8 cellular contexts compared by ENCODE assay signal in genomic region chr9:128504485-128505413, GRCh38. TPM values are rescaled to one million over a fixed set of nuclear protein-coding genes. Genes with fewer than 3 reads are reported as not detected.
A peak's percentile ranks its signal among the peaks of the same experiment; 100 is the strongest.
DNase-seq lines count a peak whose midpoint lies in the region; ATAC-seq, FAIRE-seq and TF ChIP-seq lines count a peak whose summit lies in the region.

Gene GLE1 (plus strand): TSS chr9:128504719. CDS start chr9:128504806, 87 bp downstream.

- peak; percentile 98 for FAIRE-seq in GM12891 (lab: Jason Lieb, UNC)

- peak within 1 kb of the TSS; percentile 79 to 93 (median 89) for H3K27ac ChIP-seq in transverse colon

- TF ChIP-seq EP300 in transverse colon (IDR thresholded peaks at IDR 0.05; ENCODE audit: low read depth) = no peak

- H3K9me3 ChIP-seq in adipocyte (ENCODE audit: control insufficient read depth, low read length) (no peaks in the 10 kb centered on the region), transverse colon (no peaks in the 10 kb centered on the region)

- 0% methylated on average over 3 to 58 of the region's 64 CpGs for WGBS in transverse colon (ENCODE audit: low coverage in 1 of 2), 2 donors

- H3K4me1 ChIP-seq in adipocyte (ENCODE audit: control insufficient read depth, insufficient read depth, low read length) (peaks cover 25% of the 10 kb centered on the region), transverse colon (peaks cover 14 to 22% (median 20%) of the 10 kb centered on the region in 4 donors)

- in situ Hi-C loops in transverse colon (cut with MboI; ENCODE audit: low pct_ligation_motif_present in 1 of 4, low pct_unique_long_range_greater_than_20kb in 1 of 4, low sequenced_read_pairs in 3 of 4) = no loop called here

- TF ChIP-seq POLR2A in GM12891 (IDR thresholded peaks at IDR 0.05; ENCODE audit: low read depth, low read length) (peak; percentile 80), transverse colon (IDR thresholded peaks at IDR 0.05) (peak; percentile 85)

- no peak for TF ChIP-seq CTCF in transverse colon (IDR thresholded peaks at IDR 0.05)

- peaks cover 17% of the 10 kb centered on the region for H3K36me3 ChIP-seq in adipocyte (ENCODE audit: control insufficient read depth, insufficient read depth, low read length, severe bottlenecking)
- peaks cover 0 to 4% (median 1%) of the 10 kb centered on the region in 4 donors for H3K36me3 ChIP-seq in transverse colon

- DNase-seq in GM12891 (ENCODE audit: insufficient read length, low spot score) = peak; percentile 96
- DNase-seq in NCI-H1436 treated with DMSO at 0.1 percent for 48 hours (lab: John Stamatoyannopoulos, UW) = peak; percentile 38
- DNase-seq in T follicular helper cell (ENCODE audit: low read depth) = peak; percentile 96
- DNase-seq in adipocyte (ENCODE audit: low read depth) = peak; percentile 97
- peak; percentile 97 for DNase-seq in cardiac septum (ENCODE audit: low spot score)
- DNase-seq in pons (ENCODE audit: low spot score) = peak; percentile 90
- peak; percentile 97 for DNase-seq in transverse colon

- intact Hi-C loops in cardiac septum (cut with DNase I) = loop anchor here (2.0 to 5.0 kb wide), 2 partner anchors 43 to 48 kb away; partner anchors contain the start of gene ODF2
- intact Hi-C loops in transverse colon (cut with DNase I; ENCODE audit: low total_unique reads) = loop anchor here (5.0 kb wide), 1 partner anchor 43 kb away; no protein-coding TSS in a partner anchor

- H3K9ac ChIP-seq in adipocyte (ENCODE audit: low read length) = peak within 1 kb of the TSS; percentile 98

- H3K27me3 ChIP-seq in adipocyte (replicated peaks; ENCODE audit: control insufficient read depth, insufficient read depth, low read length) = no peaks in the 10 kb centered on the region
- no peaks in the 10 kb centered on the region for H3K27me3 ChIP-seq in transverse colon

- H3K4me3 ChIP-seq in adipocyte (ENCODE audit: low read length) = peak within 1 kb of the TSS; percentile 100
- H3K4me3 ChIP-seq in transverse colon = peak within 1 kb of the TSS; percentile 34 to 96 (median 64)

- peak; percentile 92 for ATAC-seq in HG02840 (IDR thresholded peaks at IDR 0.05; ENCODE audit: low FRiP score, unreplicated experiment)

TF ChIP-seq in GM12891, 5 proteins besides CTCF, POLR2A, EP300 and RAD21:
- TF ChIP-seq POU2F2 (IDR thresholded peaks at IDR 0.05; ENCODE audit: low read depth, low read length) (no peak), POLR2AphosphoS5 (IDR thresholded peaks at IDR 0.05; ENCODE audit: low read depth, low read length) (peak; percentile 79), SPI1 (IDR thresholded peaks at IDR 0.05; ENCODE audit: low read depth, low read length) (no peak), TAF1 (IDR thresholded peaks at IDR 0.05; ENCODE audit: low read depth, low read length) (peak; percentile 45; the same call in 1 of the 2 replicates), PAX5 (IDR thresholded peaks at IDR 0.05; ENCODE audit: insufficient read depth, low read length, severe bottlenecking) (no peak)
TF ChIP-seq in GM12891: peak in this region for 2.

RNA-seq across cellular contexts. Expression of gene GLE1, which starts in this region (rescaled TPM):
- polyA plus RNA-seq in GM12891 (2012; ENCODE audit: low read depth, missing spikeins) = 22.4 TPM
- 20.2 TPM for total RNA-seq in cardiac septum
- total RNA-seq in transverse colon = 100 to 1,000 TPM in 1 of 4 donors, 10 to 100 TPM in 3; 24.3 to 120 (median 58.7) TPM

Comparison
In these comparisons a context has a peak if more than half of its experiments do, and no peak if none do; other contexts are left out.
1. Peak in every context shown above with its lines: DNase-seq, ATAC-seq, H3K4me3 ChIP-seq and H3K27ac ChIP-seq.
2. DNase-seq: peak in every context shown above with its lines; median percentile 97 in adipocyte; 97 in cardiac septum; 97 in transverse colon; 96 in GM12891; 96 in T follicular helper cell; 90 in pons; 38 in NCI-H1436 treated with DMSO at 0.1 percent for 48 hours.